In genomic region chr20:25525295-25525694, GRCh38 we compare ENCODE assay signal across 14 cellular contexts.
"Had no signal": no experiment of that assay in that cellular context is flagged by ENCODE, and none has a peak within 500 bp of the region (broad histone marks: within the 10 kb centered on the region; RNA-seq: fewer than 3 reads in every experiment).

No MANE protein-coding gene starts in this region.

- H3K36me3 ChIP-seq: neutrophil, uterus had no signal

- H3K9me3 ChIP-seq: neutrophil, psoas muscle, stomach, uterus had no signal

- DNase-seq: activated CD4-positive, alpha-beta T cell treated with anti-CD3 and anti-CD28 coated beads, Interleukin-2, amount 50 U/mL, for 1 hour; activated CD4-positive, CD25-positive, alpha-beta regulatory T cell; activated naive CD4-positive, alpha-beta T cell treated with anti-CD3 and anti-CD28 coated beads, Interleukin-2, amount 10 ng/mL, durations not matched to agents 7 days and 5 days; activated T-cell treated with anti-CD3 and anti-CD28 coated beads for 4 hours; cerebellar nuclear complex; midbrain; naive B cell; psoas muscle; stimulated activated CD4-positive, alpha-beta T cell treated with anti-CD3 and anti-CD28 coated beads, Interleukin-15, amount 100 ng/mL, for 24 hours; stimulated activated CD4-positive, alpha-beta T cell treated with anti-CD3 and anti-CD28 coated beads, Interleukin-4, amount 100 ng/mL, for 24 hours; stomach; T-helper 2 cell; uterus had no signal

- H3K4me1 ChIP-seq: psoas muscle, uterus had no signal

- H3K27ac ChIP-seq: neutrophil, psoas muscle, stomach, uterus had no signal

- H3K4me3 ChIP-seq: psoas muscle, stomach, uterus had no signal

- H3K27me3 ChIP-seq: neutrophil, stomach, uterus had no signal
